Comparison of ENCODE assay signal across 24 cellular contexts in the genomic region with DNA sequence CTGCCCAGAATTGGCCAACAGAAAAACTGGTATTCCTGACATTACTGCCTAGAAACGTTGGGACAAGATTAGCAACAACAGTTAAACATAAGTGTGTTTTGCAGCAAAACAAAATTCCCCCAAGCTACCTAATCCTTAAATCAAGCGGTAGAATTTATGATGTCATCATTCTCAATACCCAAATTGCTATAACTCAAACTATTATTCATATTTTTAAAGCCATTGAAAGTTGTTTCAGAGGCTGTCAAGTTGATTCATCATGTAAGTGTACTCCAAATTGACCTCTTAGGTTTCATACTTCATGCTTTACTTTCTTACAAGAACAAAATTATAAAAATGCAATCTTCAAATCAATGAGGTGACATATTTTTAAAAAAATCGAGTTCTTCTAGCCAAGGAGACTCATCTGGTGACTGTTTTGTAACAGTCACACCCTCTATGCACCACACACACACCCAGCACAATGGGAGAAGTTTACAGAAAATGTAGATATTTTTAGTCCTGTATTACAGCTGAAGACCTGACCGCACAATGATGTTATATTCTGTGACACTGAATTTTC.
DNase-seq lines count a peak whose midpoint lies in the region; ATAC-seq, FAIRE-seq and TF ChIP-seq lines count a peak whose summit lies in the region.
"Had no signal": no experiment of that assay in that cellular context is flagged by ENCODE, and none has a peak within 500 bp of the region (broad histone marks: within the 10 kb centered on the region; RNA-seq: fewer than 3 reads in every experiment).

No MANE protein-coding gene starts in this region.

- DNase-seq in GM06990 (ENCODE audit: extremely low read depth, insufficient read length) (peak; percentile 61), GM12865 (ENCODE audit: low read depth) (peak; percentile 29), kidney (no peak)
- DNase-seq: BE2C, DMS53, GF-D8, HCEC 1CT, KG1, NCI-H1092 treated with DMSO at 0.1 percent for 48 hours, NCI-H1436 treated with DMSO at 0.1 percent for 48 hours, NCI-H1930, NCI-H2227 treated with DMSO at 0.1 percent for 48 hours, NCI-H510A, NCI-H774, Peyer's patch, SJCRH30, T-cell had no signal

- no peak overlapping the region for H3K9ac ChIP-seq in kidney (ENCODE audit: low read length in 2 of 2)

- intact Hi-C loops in kidney (cut with DNase I), result no loop called here

- TF ChIP-seq CTCF in GM06990 (IDR thresholded peaks at IDR 0.05; ENCODE audit: insufficient read depth, low read length, poor library complexity, severe bottlenecking) (no peak), GM12865 (IDR thresholded peaks at IDR 0.05; ENCODE audit: insufficient read depth, low read depth, low read length, missing control alignments) (no peak), kidney (IDR thresholded peaks at IDR 0.05; ENCODE audit: borderline replicate concordance, extremely low read depth, insufficient read depth) (no peak)

- H3K27me3 ChIP-seq in GM06990 (replicated peaks; ENCODE audit: control insufficient read depth, insufficient read depth, low read length), result no peaks in the 10 kb centered on the region; the same call in 1 of the 2 replicates
- H3K27me3 ChIP-seq: Peyer's patch, SJCRH30 had no signal

- ATAC-seq in GM21526 (IDR thresholded peaks at IDR 0.05; ENCODE audit: low FRiP score, unreplicated experiment) (peak; percentile 40), HG03439 (IDR thresholded peaks at IDR 0.05; ENCODE audit: unreplicated experiment) (peak; percentile 51), GM18870 (IDR thresholded peaks at IDR 0.05; ENCODE audit: unreplicated experiment) (no peak), GM21576 (IDR thresholded peaks at IDR 0.05; ENCODE audit: unreplicated experiment) (no peak)
- ATAC-seq: GM23338, T-cell had no signal

- no peak for FAIRE-seq in kidney (lab: Jason Lieb, UNC)
- FAIRE-seq: D721Med, GM12891 had no signal

- H3K9me3 ChIP-seq in kidney (ENCODE audit: control insufficient read depth in 1 of 2, low read length in 2 of 2), result no peaks in the 10 kb centered on the region
- H3K9me3 ChIP-seq: BE2C, Peyer's patch, SJCRH30 had no signal

- H3K4me1 ChIP-seq in kidney (ENCODE audit: control insufficient read depth in 1 of 2, insufficient read depth in 1 of 2, low read depth in 1 of 2, low read length in 2 of 2), result no peaks in the 10 kb centered on the region
- H3K4me1 ChIP-seq: BE2C, Peyer's patch, SJCRH30 had no signal

- H3K4me3 ChIP-seq in GM06990 (replicated peaks; ENCODE audit: low read depth, low read length) (no peak overlapping the region), GM12865 (ENCODE audit: low read depth, low read length) (no peak overlapping the region), kidney (ENCODE audit: low read length in 2 of 2) (no peak overlapping the region)
- H3K4me3 ChIP-seq: GM23338, Peyer's patch, SJCRH30 had no signal

- no peak overlapping the region for H3K27ac ChIP-seq in kidney (ENCODE audit: low read depth in 2 of 2, low read length in 2 of 2)
- H3K27ac ChIP-seq: Peyer's patch, SJCRH30 had no signal

- H3K36me3 ChIP-seq in GM06990 (ENCODE audit: control insufficient read depth, insufficient read depth, low read length) (no peaks in the 10 kb centered on the region), kidney (ENCODE audit: control insufficient read depth in 1 of 2, insufficient read depth in 2 of 2, low read length in 2 of 2) (no peaks in the 10 kb centered on the region)
- H3K36me3 ChIP-seq: BE2C, Peyer's patch, SJCRH30 had no signal

Comparison
In these comparisons a context has a peak if more than half of its experiments do, and no peak if none do; other contexts are left out.
1. ATAC-seq: peak in GM21526 (single experiment) and HG03439 (single experiment); none in GM18870 (single experiment) and GM21576 (single experiment).